In the genomic region with DNA sequence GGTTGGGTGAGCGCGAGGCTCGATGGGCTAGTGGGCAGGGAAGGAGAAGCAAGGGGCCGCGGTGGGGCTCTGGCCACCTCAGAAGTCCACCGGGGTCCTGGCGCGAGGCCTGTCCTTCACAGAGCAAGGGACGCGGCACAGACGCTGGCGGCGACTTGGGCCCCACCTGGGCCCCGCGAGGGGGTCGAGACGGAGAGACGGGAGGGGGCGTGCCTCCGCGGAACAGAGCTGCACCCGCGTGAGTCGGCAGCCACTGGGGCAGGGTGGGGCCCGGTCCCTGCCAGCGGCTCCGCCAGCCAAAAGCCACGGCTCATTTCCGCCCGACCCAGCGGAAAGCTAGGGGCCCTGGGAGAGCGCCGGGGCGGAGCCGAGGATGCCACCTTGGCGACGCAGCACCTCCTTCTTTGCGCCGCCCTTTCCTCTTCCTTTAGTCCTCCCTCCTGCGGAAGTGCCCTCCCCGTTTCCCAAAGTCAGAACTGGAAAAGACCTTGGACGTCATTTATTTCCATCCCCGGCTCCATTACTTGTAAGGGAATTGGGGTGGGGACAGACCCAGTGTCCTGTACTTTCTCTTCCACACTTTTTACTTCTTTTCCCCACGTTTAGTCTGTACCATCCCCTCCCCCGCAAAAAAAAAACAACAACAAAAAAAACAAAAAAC, we compare ENCODE assay signal across 8 cellular contexts. TPM values are rescaled to one million over a fixed set of nuclear protein-coding genes. Genes with fewer than 3 reads are reported as not detected.
DNase-seq lines count a peak whose midpoint lies in the region; ATAC-seq and TF ChIP-seq lines count a peak whose summit lies in the region.

A gene (minus strand): TSS at position 307 of the 661 bp plus-strand sequence. CDS start 1,063 bp downstream, outside the sequence.

- no peaks in the 10 kb centered on the region for H3K27me3 Mint-ChIP-seq in activated naive CD4-positive, alpha-beta T cell treated with anti-CD3 and anti-CD28 coated beads, Interleukin-2, amount 50 U/mL, for 24 hours

- peaks cover 5% of the 10 kb centered on the region for H3K36me3 Mint-ChIP-seq in activated naive CD4-positive, alpha-beta T cell treated with anti-CD3 and anti-CD28 coated beads, Interleukin-2, amount 50 U/mL, for 24 hours

- H3K4me3 Mint-ChIP-seq in activated naive CD4-positive, alpha-beta T cell treated with anti-CD3 and anti-CD28 coated beads, Interleukin-2, amount 50 U/mL, for 24 hours, result peak within 1 kb of the TSS; percentile 96

- H3K4me3 ChIP-seq in GM08714 (ENCODE audit: low read length), result peak within 1 kb of the TSS; percentile 77

- peak within 1 kb of the TSS; percentile 86 for H3K27ac ChIP-seq in temporal lobe (ENCODE audit: low read depth, low read length)

- TF ChIP-seq CTCF in omental fat pad (IDR thresholded peaks at IDR 0.05), result no peak

- H3K4me1 Mint-ChIP-seq in activated naive CD4-positive, alpha-beta T cell treated with anti-CD3 and anti-CD28 coated beads, Interleukin-2, amount 50 U/mL, for 24 hours, result peaks cover 55% of the 10 kb centered on the region

- H3K9me3 Mint-ChIP-seq in activated naive CD4-positive, alpha-beta T cell treated with anti-CD3 and anti-CD28 coated beads, Interleukin-2, amount 50 U/mL, for 24 hours, result no peaks in the 10 kb centered on the region

- peak within 1 kb of the TSS; percentile 97 for H3K27ac Mint-ChIP-seq in activated naive CD4-positive, alpha-beta T cell treated with anti-CD3 and anti-CD28 coated beads, Interleukin-2, amount 50 U/mL, for 24 hours

- DNase-seq in NCI-H1105 (lab: John Stamatoyannopoulos, UW) (peak; percentile 95), SKM-1 (lab: John Stamatoyannopoulos, UW; ENCODE audit: unreplicated experiment) (peak; percentile 87), glomerular endothelial cell (ENCODE audit: extremely low read depth, low read depth, low spot score) (peak; percentile 60), omental fat pad (ENCODE audit: low spot score) (peak; percentile 49)

- ATAC-seq in HG02588 (IDR thresholded peaks at IDR 0.05; ENCODE audit: unreplicated experiment) (peak; percentile 82), omental fat pad (ENCODE audit: low FRiP score) (peak; percentile 88)

RNA-seq across cellular contexts. Expression of the gene that starts here (rescaled TPM):
- 26.6 and 31.9 TPM in 2 replicates for total RNA-seq in glomerular endothelial cell
- total RNA-seq in omental fat pad, result 10 to 100 TPM; 10.1 to 17.3 (median 14.3) TPM
- 12.8 TPM for total RNA-seq in temporal lobe

Comparison
In these comparisons a context has a peak if more than half of its experiments do, and no peak if none do; other contexts are left out.
1. Peak in every context shown above with its lines: DNase-seq, ATAC-seq, H3K4me3 ChIP-seq and H3K27ac ChIP-seq.